1 cellular context compared by ENCODE assay signal in genomic region chr18:31946305-31947046, GRCh38.
TF ChIP-seq lines count a peak whose summit lies in the region.

No MANE protein-coding gene starts in this region.

TF ChIP-seq in GM23338, 12 proteins besides CTCF, POLR2A, EP300 and RAD21 (continued from another document):
- no peak for TF ChIP-seq ZNF462 (CRISPR knock-in tag; IDR thresholded peaks at IDR 0.05)
